7 cellular contexts compared by ENCODE assay signal in the genomic region with DNA sequence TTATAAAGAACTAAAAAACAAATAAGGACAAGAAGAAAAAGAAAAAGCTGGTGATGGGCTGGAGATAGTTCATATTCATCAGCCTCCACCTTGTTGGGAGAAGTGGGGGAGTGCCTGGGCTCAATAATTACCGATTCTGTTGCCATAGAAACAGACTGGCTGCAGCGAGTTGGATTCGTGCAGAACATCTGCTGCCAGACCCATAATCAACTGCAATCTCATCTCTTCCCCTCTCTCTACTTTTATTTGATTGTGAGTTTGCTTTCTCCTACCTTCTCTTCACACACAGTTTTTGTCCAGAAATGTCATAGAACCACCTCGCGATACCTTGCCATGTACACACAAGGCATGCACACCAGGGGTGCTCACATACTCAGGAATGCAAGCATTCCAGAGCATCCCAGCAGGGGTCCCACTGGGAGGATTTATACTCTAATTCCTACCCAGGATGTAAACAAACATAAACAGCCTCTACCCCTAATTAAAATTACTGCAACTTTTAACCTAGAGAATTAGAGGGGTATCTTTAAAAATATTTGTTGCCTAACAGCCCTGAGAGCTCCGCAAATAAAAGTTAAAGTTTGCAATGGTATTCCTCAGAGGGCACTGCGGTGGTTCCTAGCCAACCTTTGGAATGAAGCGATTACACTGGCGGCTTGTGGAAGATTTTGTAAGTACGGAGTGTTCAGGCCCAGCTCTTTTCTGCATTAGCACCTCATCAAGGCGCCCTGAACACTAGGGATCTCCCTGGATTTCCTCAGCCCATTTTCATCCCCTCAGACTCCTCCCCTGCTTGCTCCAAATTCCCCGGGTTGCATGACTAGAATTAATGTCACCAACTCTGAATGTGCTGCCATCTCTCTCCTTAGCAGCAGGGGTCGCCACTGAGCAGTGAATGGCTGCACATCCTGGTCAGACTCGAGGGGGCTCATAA.
DNase-seq lines count a peak whose midpoint lies in the region; ATAC-seq and TF ChIP-seq lines count a peak whose summit lies in the region.

No MANE protein-coding gene starts in this region.

- no peak overlapping the region for H3K4me3 Mint-ChIP-seq in activated naive CD8-positive, alpha-beta T cell treated with anti-CD3 and anti-CD28 coated beads for 36 hours
- no peak overlapping the region for H3K4me3 Mint-ChIP-seq in progenitor cell of endocrine pancreas (ENCODE audit: low read depth)

- no peak overlapping the region for H3K4me3 ChIP-seq in GM12865 (ENCODE audit: low read depth, low read length)
- no peak overlapping the region for H3K4me3 ChIP-seq in SJCRH30

- no peak overlapping the region for H3K27ac Mint-ChIP-seq in activated naive CD8-positive, alpha-beta T cell treated with anti-CD3 and anti-CD28 coated beads for 36 hours
- no peak overlapping the region for H3K27ac Mint-ChIP-seq in progenitor cell of endocrine pancreas

- H3K4me1 ChIP-seq in SJCRH30: no peaks in the 10 kb centered on the region

- H3K27ac ChIP-seq in SJCRH30: no peak overlapping the region

- DNase-seq in GM12865 (ENCODE audit: low read depth): peak; percentile 65
- peak; percentile 75 for DNase-seq in HuH-7 (ENCODE audit: low spot score)
- peak; percentile 54 to 80 for DNase-seq in SJCRH30
- peak; percentile 63 for DNase-seq in activated naive CD8-positive, alpha-beta T cell treated with anti-CD3 and anti-CD28 coated beads for 36 hours
- DNase-seq in Right ventricle myocardium superior: peak; percentile 67
- DNase-seq in progenitor cell of endocrine pancreas (ENCODE audit: low spot score, unreplicated experiment): peak; percentile 52

- intact Hi-C loops in Right ventricle myocardium superior (cut with DNase I): loop anchor here (5.0 kb wide), 1 partner anchor 196 kb away; no protein-coding TSS in a partner anchor

- TF ChIP-seq CTCF in GM12865 (IDR thresholded peaks at IDR 0.05; ENCODE audit: insufficient read depth, low read depth, low read length, missing control alignments): peak; percentile 88
- TF ChIP-seq CTCF in progenitor cell of endocrine pancreas (IDR thresholded peaks at IDR 0.05; ENCODE audit: unreplicated experiment): peak; percentile 72

- H3K36me3 Mint-ChIP-seq in activated naive CD8-positive, alpha-beta T cell treated with anti-CD3 and anti-CD28 coated beads for 36 hours: peaks cover 9% of the 10 kb centered on the region
- H3K36me3 Mint-ChIP-seq in progenitor cell of endocrine pancreas (ENCODE audit: insufficient read depth): peaks cover 4% of the 10 kb centered on the region

- H3K9me3 ChIP-seq in SJCRH30 (replicated peaks): no peaks in the 10 kb centered on the region

- no peaks in the 10 kb centered on the region for H3K27me3 Mint-ChIP-seq in activated naive CD8-positive, alpha-beta T cell treated with anti-CD3 and anti-CD28 coated beads for 36 hours
- no peaks in the 10 kb centered on the region for H3K27me3 Mint-ChIP-seq in progenitor cell of endocrine pancreas

- no peaks in the 10 kb centered on the region for H3K36me3 ChIP-seq in SJCRH30

- peaks cover 23% of the 10 kb centered on the region for H3K4me1 Mint-ChIP-seq in activated naive CD8-positive, alpha-beta T cell treated with anti-CD3 and anti-CD28 coated beads for 36 hours
- peaks cover 34% of the 10 kb centered on the region for H3K4me1 Mint-ChIP-seq in progenitor cell of endocrine pancreas (ENCODE audit: low read depth)

- H3K9me3 Mint-ChIP-seq in activated naive CD8-positive, alpha-beta T cell treated with anti-CD3 and anti-CD28 coated beads for 36 hours: no peaks in the 10 kb centered on the region
- no peaks in the 10 kb centered on the region for H3K9me3 Mint-ChIP-seq in progenitor cell of endocrine pancreas (ENCODE audit: low read depth)

- no peaks in the 10 kb centered on the region for H3K27me3 ChIP-seq in SJCRH30

- ATAC-seq in Right ventricle myocardium superior (ENCODE audit: poor library complexity) (peak; percentile 70), GM18907 (IDR thresholded peaks at IDR 0.05; ENCODE audit: unreplicated experiment) (no peak)
